Comparison of ENCODE assay signal across 1 cellular context in genomic region chr3:139522421-139522820, GRCh38.
TF ChIP-seq lines count a peak whose summit lies in the region.

No MANE protein-coding gene starts in this region.

TF ChIP-seq in GM23338, 12 proteins besides CTCF, POLR2A, EP300 and RAD21 (continued from another document):
- TF ChIP-seq ZNF462 (CRISPR knock-in tag; IDR thresholded peaks at IDR 0.05) (no peak), REST (IDR thresholded peaks at IDR 0.05; ENCODE audit: unreplicated experiment) (no peak), STAT1 (IDR thresholded peaks at IDR 0.05; ENCODE audit: unreplicated experiment) (no peak), EZH2phosphoT487 (IDR thresholded peaks at IDR 0.05; ENCODE audit: unreplicated experiment) (no peak)
TF ChIP-seq in GM23338: peak in this region for 0.
